Comparison of ENCODE assay signal across 19 cellular contexts in the genomic region with DNA sequence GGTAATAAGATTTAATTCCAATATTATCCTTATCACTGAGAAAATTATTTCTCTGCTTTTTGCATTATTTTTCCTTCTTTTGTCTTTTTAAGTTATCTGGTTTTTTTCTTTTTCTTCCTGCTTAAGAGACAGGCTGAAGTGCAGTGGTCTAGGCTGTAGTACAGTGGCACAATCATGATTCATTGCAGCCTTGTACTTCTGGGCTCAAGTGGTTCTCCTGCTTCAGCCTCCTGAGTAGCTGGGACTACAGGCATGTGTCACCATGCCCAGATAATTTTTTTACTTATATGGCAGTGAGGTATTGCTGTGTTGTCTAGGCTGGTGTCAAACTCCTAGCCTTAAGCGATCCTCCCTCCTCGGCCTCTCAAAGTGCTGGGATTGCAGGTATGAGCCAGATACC.
"Had no signal": no experiment of that assay in that cellular context is flagged by ENCODE, and none has a peak within 500 bp of the region (broad histone marks: within the 10 kb centered on the region; RNA-seq: fewer than 3 reads in every experiment).

No MANE protein-coding gene starts in this region.

- H3K9me3 Mint-ChIP-seq: naive thymus-derived CD8-positive, alpha-beta T cell; stimulated activated memory B cell treated with anti-CD40 and anti-IgM and Interleukin-4, amounts not matched to agents 10 μg/mL and 1 μg/mL and 100 μg/mL, for 72 hours; stimulated activated naive CD8-positive, alpha-beta T cell treated with anti-CD3 and anti-CD28 coated beads, Interleukin-15, Interleukin-2, amounts not matched to agents 100 ng/mL and 50 ng/mL, for 24 hours had no signal

- DNase-seq: cortex of kidney; effector memory CD4-positive, alpha-beta T cell; foreskin melanocyte; head of caudate nucleus; hippocampal formation; left colon; mammary epithelial cell; mucosa of descending colon; naive thymus-derived CD8-positive, alpha-beta T cell; posterior cingulate gyrus; spleen; stimulated activated CD4-positive, alpha-beta T cell treated with anti-CD3 and anti-CD28 coated beads, Interleukin-15, amount 100 ng/mL, for 24 hours; stimulated activated CD4-positive, alpha-beta T cell treated with anti-CD3 and anti-CD28 coated beads, Interleukin-1b, Interleukin-23, amount 100 ng/mL, for 48 hours; stimulated activated CD4-positive, alpha-beta T cell treated with anti-CD3 and anti-CD28 coated beads, Interleukin-4, amount 100 ng/mL, for 24 hours; testis had no signal

- ATAC-seq: mucosa of descending colon; naive thymus-derived CD8-positive, alpha-beta T cell; sciatic nerve; stimulated activated memory B cell treated with anti-CD40 and anti-IgM and Interleukin-4, amounts not matched to agents 10 μg/mL and 1 μg/mL and 100 μg/mL, for 72 hours had no signal

- H3K27ac ChIP-seq: spleen, testis, tibial nerve had no signal

- H3K4me1 ChIP-seq: testis had no signal

- H3K27me3 Mint-ChIP-seq: naive thymus-derived CD8-positive, alpha-beta T cell; stimulated activated memory B cell treated with anti-CD40 and anti-IgM and Interleukin-4, amounts not matched to agents 10 μg/mL and 1 μg/mL and 100 μg/mL, for 72 hours; stimulated activated naive CD8-positive, alpha-beta T cell treated with anti-CD3 and anti-CD28 coated beads, Interleukin-15, Interleukin-2, amounts not matched to agents 100 ng/mL and 50 ng/mL, for 24 hours had no signal

- H3K27me3 ChIP-seq: spleen, testis, tibial nerve had no signal

- H3K27ac Mint-ChIP-seq: naive thymus-derived CD8-positive, alpha-beta T cell; stimulated activated memory B cell treated with anti-CD40 and anti-IgM and Interleukin-4, amounts not matched to agents 10 μg/mL and 1 μg/mL and 100 μg/mL, for 72 hours; stimulated activated naive CD8-positive, alpha-beta T cell treated with anti-CD3 and anti-CD28 coated beads, Interleukin-15, Interleukin-2, amounts not matched to agents 100 ng/mL and 50 ng/mL, for 24 hours had no signal

- H3K9me3 ChIP-seq: mucosa of descending colon, spleen, testis, tibial nerve had no signal

- H3K4me3 Mint-ChIP-seq: naive thymus-derived CD8-positive, alpha-beta T cell; stimulated activated memory B cell treated with anti-CD40 and anti-IgM and Interleukin-4, amounts not matched to agents 10 μg/mL and 1 μg/mL and 100 μg/mL, for 72 hours; stimulated activated naive CD8-positive, alpha-beta T cell treated with anti-CD3 and anti-CD28 coated beads, Interleukin-15, Interleukin-2, amounts not matched to agents 100 ng/mL and 50 ng/mL, for 24 hours had no signal

- H3K4me3 ChIP-seq: mucosa of descending colon, spleen, testis, tibial nerve had no signal
